In genomic region chr14:23719225-23719985, GRCh38 we compare ENCODE assay signal across 29 cellular contexts.
"Had no signal": no experiment of that assay in that cellular context is flagged by ENCODE, and none has a peak within 500 bp of the region (broad histone marks: within the 10 kb centered on the region; RNA-seq: fewer than 3 reads in every experiment).

No MANE protein-coding gene starts in this region.

- H3K27me3 ChIP-seq: heart left ventricle, neural progenitor cell, ovary, right atrium auricular region, suprapubic skin, tibial artery, upper lobe of right lung had no signal

- H3K4me3 ChIP-seq: heart left ventricle, left ventricle myocardium inferior, lung, neural progenitor cell, ovary, right atrium auricular region, skin epidermis, suprapubic skin, thoracic aorta, tibial artery, upper lobe of right lung had no signal

- H3K9ac ChIP-seq: neural progenitor cell had no signal

- H3K27ac ChIP-seq: heart left ventricle, left ventricle myocardium inferior, neural progenitor cell, ovary, right atrium auricular region, skin epidermis, suprapubic skin, thoracic aorta, tibial artery, upper lobe of right lung had no signal

- H3K36me3 ChIP-seq: heart left ventricle, left ventricle myocardium inferior, neural progenitor cell, ovary, right atrium auricular region, suprapubic skin, thoracic aorta, tibial artery, upper lobe of right lung had no signal

- H3K4me1 ChIP-seq: heart left ventricle, left ventricle myocardium inferior, neural progenitor cell, right atrium auricular region, suprapubic skin, tibial artery, upper lobe of right lung had no signal

- H3K4me1 Mint-ChIP-seq: immature natural killer cell; mesothelial cell of epicardium; naive B cell; natural killer cell; nephron progenitor cell; neural progenitor cell; stimulated activated effector memory CD8-positive, alpha-beta T cell treated with anti-CD3 and anti-CD28 coated beads, Interleukin-12 subunit alpha, Interleukin-12 subunit beta, amount 100 ng/mL, for 72 hours had no signal

- H2AFZ ChIP-seq: neural progenitor cell had no signal

- ATAC-seq: heart left ventricle; natural killer cell; sciatic nerve; stimulated activated effector memory CD8-positive, alpha-beta T cell treated with anti-CD3 and anti-CD28 coated beads, Interleukin-12 subunit alpha, Interleukin-12 subunit beta, amount 100 ng/mL, for 72 hours; upper lobe of right lung had no signal

- H3K9me3 ChIP-seq: heart left ventricle, left ventricle myocardium inferior, ovary, right atrium auricular region, suprapubic skin, thoracic aorta, tibial artery, upper lobe of right lung had no signal

- H3K4me2 ChIP-seq: neural progenitor cell had no signal

- H3K36me3 Mint-ChIP-seq: immature natural killer cell; mesothelial cell of epicardium; naive B cell; natural killer cell; neural progenitor cell; stimulated activated effector memory CD8-positive, alpha-beta T cell treated with anti-CD3 and anti-CD28 coated beads, Interleukin-12 subunit alpha, Interleukin-12 subunit beta, amount 100 ng/mL, for 72 hours had no signal

- H3K27me3 Mint-ChIP-seq: progenitor cell of endocrine pancreas had no signal

- H3K9me3 Mint-ChIP-seq: natural killer cell; neural progenitor cell; stimulated activated effector memory CD8-positive, alpha-beta T cell treated with anti-CD3 and anti-CD28 coated beads, Interleukin-12 subunit alpha, Interleukin-12 subunit beta, amount 100 ng/mL, for 72 hours had no signal

- H3K27ac Mint-ChIP-seq: immature natural killer cell; mesothelial cell of epicardium; naive B cell; natural killer cell; nephron progenitor cell; neural progenitor cell; progenitor cell of endocrine pancreas; stimulated activated effector memory CD8-positive, alpha-beta T cell treated with anti-CD3 and anti-CD28 coated beads, Interleukin-12 subunit alpha, Interleukin-12 subunit beta, amount 100 ng/mL, for 72 hours had no signal

- FAIRE-seq: islet of Langerhans, urothelium cell line had no signal

- DNase-seq: heart left ventricle; hypothalamus; immature natural killer cell; left ventricle myocardium inferior; mesendoderm; naive B cell; natural killer cell; nephron progenitor cell; ovary; stimulated activated CD4-positive, alpha-beta T cell treated with anti-CD3 and anti-CD28 coated beads, Interleukin-12 subunit alpha, Interleukin-12 subunit beta, amount 100 ng/mL, for 4 hours; stimulated activated CD4-positive, alpha-beta T cell treated with anti-CD3 and anti-CD28 coated beads, Interleukin-15, amount 100 ng/mL, for 24 hours; stimulated activated CD4-positive, alpha-beta T cell treated with anti-CD3 and anti-CD28 coated beads, Interleukin-2, amount 100 ng/mL, for 24 hours; stimulated activated CD4-positive, alpha-beta T cell treated with anti-CD3 and anti-CD28 coated beads, Interleukin-4, amount 100 ng/mL, for 1 hour; stimulated activated naive CD4-positive, alpha-beta T cell treated with Interleukin-2 at 50 U/mL for 16 hours; tibial artery; trophoblast cell; upper lobe of right lung had no signal

- H3K4me3 Mint-ChIP-seq: immature natural killer cell; mesothelial cell of epicardium; naive B cell; natural killer cell; nephron progenitor cell; neural progenitor cell; stimulated activated effector memory CD8-positive, alpha-beta T cell treated with anti-CD3 and anti-CD28 coated beads, Interleukin-12 subunit alpha, Interleukin-12 subunit beta, amount 100 ng/mL, for 72 hours had no signal
